17 cellular contexts compared by ENCODE assay signal in the genomic region with DNA sequence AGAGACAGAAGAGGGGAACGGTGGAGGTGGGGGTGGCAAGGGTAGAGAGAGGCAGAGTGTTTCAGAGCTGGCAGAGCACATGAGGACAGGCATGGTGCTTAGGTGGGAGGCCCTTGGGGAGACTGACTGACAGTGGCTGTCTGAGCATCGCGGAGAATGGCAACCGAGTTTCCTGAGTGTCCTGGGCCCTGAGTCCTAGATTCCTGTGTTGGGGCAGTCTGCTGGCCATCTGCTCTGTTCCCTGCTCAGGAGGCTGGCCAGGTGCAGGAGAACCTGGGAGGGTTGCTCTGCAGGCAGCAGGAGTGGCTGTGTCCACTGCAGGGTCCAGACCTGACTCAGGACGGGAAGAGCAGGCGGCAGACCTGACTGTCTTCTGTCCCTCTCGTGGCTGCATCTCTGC.
A peak's percentile ranks its signal among the peaks of the same experiment; 100 is the strongest.
DNase-seq lines count a peak whose midpoint lies in the region; ATAC-seq and TF ChIP-seq lines count a peak whose summit lies in the region.
"Had no signal": no experiment of that assay in that cellular context is flagged by ENCODE, and none has a peak within 500 bp of the region (broad histone marks: within the 10 kb centered on the region; RNA-seq: fewer than 3 reads in every experiment).

No MANE protein-coding gene starts in this region.

- peaks cover 0 to 78% (median 43%) of the 10 kb centered on the region in 7 donors for H3K27me3 ChIP-seq in heart right ventricle
- peaks cover 0 to 32% (median 0%) of the 10 kb centered on the region in 3 donors for H3K27me3 ChIP-seq in sigmoid colon
- H3K27me3 ChIP-seq: BLaER1 treated with 17β-estradiol and CSF1 and Interleukin-3, amounts not matched to agents 10 nM and 100 nM had no signal

- TF ChIP-seq CTCF in heart right ventricle (IDR thresholded peaks at IDR 0.05) (no peak), sigmoid colon (IDR thresholded peaks at IDR 0.05) (no peak)

- TF ChIP-seq POLR2A in sigmoid colon (IDR thresholded peaks at IDR 0.05): no peak

- H3K9me3 ChIP-seq in heart right ventricle: no peaks in the 10 kb centered on the region
- H3K9me3 ChIP-seq in sigmoid colon: no peaks in the 10 kb centered on the region
- H3K9me3 ChIP-seq: BLaER1 treated with 17β-estradiol and CSF1 and Interleukin-3, amounts not matched to agents 10 nM and 100 nM had no signal

- intact Hi-C loops in cardiac septum (cut with DNase I): no loop called here
- intact Hi-C loops in heart right ventricle (cut with DNase I): loop anchor here in 1 of 10 donors (10.0 kb wide), 1 partner anchor 246 kb away; a partner anchor contains a TSS
- intact Hi-C loops in sigmoid colon (cut with DNase I): no loop called here

- H3K4me3 ChIP-seq in heart right ventricle (no peak overlapping the region), sigmoid colon (no peak overlapping the region)
- H3K4me3 ChIP-seq: BLaER1 treated with 17β-estradiol and CSF1 and Interleukin-3, amounts not matched to agents 10 nM and 100 nM; GM23338 had no signal

- H3K36me3 ChIP-seq in heart right ventricle (no peaks in the 10 kb centered on the region), sigmoid colon (no peaks in the 10 kb centered on the region)
- H3K36me3 ChIP-seq: BLaER1 treated with 17β-estradiol and CSF1 and Interleukin-3, amounts not matched to agents 10 nM and 100 nM had no signal

- no peak for TF ChIP-seq EP300 in sigmoid colon (IDR thresholded peaks at IDR 0.05)

- peak; percentile 44 for DNase-seq in cardiac septum (ENCODE audit: low spot score)
- no peak for DNase-seq in heart right ventricle
- DNase-seq in cerebellum (ENCODE audit: low spot score): peak; percentile 65
- DNase-seq in sigmoid colon: peak; percentile 36
- no peak for DNase-seq in AG20443 (ENCODE audit: low spot score)
- no peak for DNase-seq in epidermal melanocyte (ENCODE audit: insufficient read length, low spot score)
- DNase-seq: 8988T; CD8-positive, alpha-beta T cell; DMS 273 treated with DMSO at 0.1 percent for 48 hours; DMS53; DND-41; EL; H9 had no signal

- WGBS in heart right ventricle, 2 donors: 77 to 84% methylated on average over 7 of the region's 7 CpGs
- WGBS in sigmoid colon, 2 donors: 84 to 87% methylated on average over 7 of the region's 7 CpGs

- ATAC-seq in heart right ventricle (no peak), GM19455 (IDR thresholded peaks at IDR 0.05; ENCODE audit: unreplicated experiment) (no peak)
- ATAC-seq: CD8-positive, alpha-beta T cell; GM23338; HepG2 had no signal

- H3K27ac ChIP-seq in heart right ventricle: no peak overlapping the region
- H3K27ac ChIP-seq in sigmoid colon: no peak overlapping the region
- H3K27ac ChIP-seq: BLaER1 treated with 17β-estradiol and CSF1 and Interleukin-3, amounts not matched to agents 10 nM and 100 nM had no signal

- H3K4me1 ChIP-seq in heart right ventricle: no peaks in the 10 kb centered on the region
- H3K4me1 ChIP-seq in sigmoid colon: peaks cover 0 to 8% (median 0%) of the 10 kb centered on the region in 4 donors

Comparison
In these comparisons a context has a peak if more than half of its experiments do, and no peak if none do; other contexts are left out.
1. DNase-seq: peak in cardiac septum (single experiment), cerebellum (single experiment) and sigmoid colon (single experiment); none in heart right ventricle (0 of 2), AG20443 (single experiment) and epidermal melanocyte (single experiment).